23 cellular contexts compared by ENCODE assay signal in genomic region chr5:652023-652515, GRCh38. TPM values are rescaled to one million over a fixed set of nuclear protein-coding genes. Genes with fewer than 3 reads are reported as not detected.
"Had no signal": no experiment of that assay in that cellular context is flagged by ENCODE, and none has a peak within 500 bp of the region (broad histone marks: within the 10 kb centered on the region; RNA-seq: fewer than 3 reads in every experiment).

No MANE protein-coding gene starts in this region.

- H3K9me3 Mint-ChIP-seq: activated naive CD4-positive, alpha-beta T cell treated with anti-CD3 and anti-CD28 coated beads, Interleukin-2, amount 50 U/mL, for 72 hours; central memory CD8-positive, alpha-beta T cell; nephron; T-cell had no signal

- H3K4me1 ChIP-seq: ascending aorta, esophagus squamous epithelium, gastrocnemius medialis, pancreas, right lobe of liver had no signal

- H3K36me3 ChIP-seq: gastrocnemius medialis, right lobe of liver had no signal

- H3K27me3 Mint-ChIP-seq: central memory CD8-positive, alpha-beta T cell; T-cell had no signal

- H3K4me3 ChIP-seq: ascending aorta, coronary artery, esophagus squamous epithelium, gastrocnemius medialis, pancreas, right lobe of liver, smooth muscle cell had no signal

- DNase-seq: activated CD4-positive, alpha-beta T cell treated with anti-CD3 and anti-CD28 coated beads for 1 hour; activated CD4-positive, alpha-beta T cell treated with anti-CD3 and anti-CD28 coated beads, Interleukin-2, amount 50 U/mL, for 1 hour; activated CD8-positive, alpha-beta T cell treated with anti-CD3 and anti-CD28 coated beads, Interleukin-2, amount 10 ng/mL, durations not matched to agents 7 days and 5 days; activated T-cell treated with anti-CD3 and anti-CD28 coated beads, Interleukin-2, amount 50 U/mL, for 1 hour; brain microvascular endothelial cell; endodermal cell; esophagus squamous epithelium; gastrocnemius medialis; hypothalamus; pancreas; stimulated activated CD4-positive, alpha-beta T cell treated with anti-CD3 and anti-CD28 coated beads, Interleukin-15, amount 100 ng/mL, for 24 hours; stimulated activated naive CD4-positive, alpha-beta T cell; T-cell had no signal

- H3K4me2 ChIP-seq: smooth muscle cell had no signal

- H3K27me3 ChIP-seq: ascending aorta, brain microvascular endothelial cell, esophagus squamous epithelium, gastrocnemius medialis, neutrophil, pancreas, right lobe of liver had no signal

- FAIRE-seq: pancreas, TTC549, urothelium cell line had no signal

- H3K4me3 Mint-ChIP-seq: activated CD8-positive, alpha-beta T cell treated with anti-CD3 and anti-CD28 coated beads, Interleukin-2, amount 10 ng/mL, durations not matched to agents 7 days and 5 days; central memory CD8-positive, alpha-beta T cell; endodermal cell; nephron; T-cell had no signal

- ATAC-seq: activated CD8-positive, alpha-beta T cell treated with anti-CD3 and anti-CD28 coated beads, Interleukin-2, amount 10 ng/mL, durations not matched to agents 7 days and 5 days; activated naive CD4-positive, alpha-beta T cell treated with anti-CD3 and anti-CD28 coated beads, Interleukin-2, amount 50 U/mL, for 72 hours; gastrocnemius medialis; pancreas; T-cell had no signal

- H3K27ac ChIP-seq: ascending aorta, brain microvascular endothelial cell, coronary artery, esophagus squamous epithelium, gastrocnemius medialis, neutrophil, pancreas, right lobe of liver had no signal

- H3K9me3 ChIP-seq: ascending aorta, esophagus squamous epithelium, gastrocnemius medialis, neutrophil, pancreas, right lobe of liver had no signal

- H3K27ac Mint-ChIP-seq: activated CD8-positive, alpha-beta T cell treated with anti-CD3 and anti-CD28 coated beads, Interleukin-2, amount 10 ng/mL, durations not matched to agents 7 days and 5 days; activated naive CD4-positive, alpha-beta T cell treated with anti-CD3 and anti-CD28 coated beads, Interleukin-2, amount 50 U/mL, for 72 hours; endodermal cell; nephron; T-cell had no signal

- H3K4me1 Mint-ChIP-seq: central memory CD8-positive, alpha-beta T cell; endodermal cell; nephron; T-cell had no signal

RNA-seq across cellular contexts. Expression of gene TPPP, which starts 41.1 kb away (rescaled TPM):
- total RNA-seq: smooth muscle cell had no signal
- polyA plus RNA-seq: smooth muscle cell had no signal
